17 cellular contexts compared by ENCODE assay signal in the genomic region with DNA sequence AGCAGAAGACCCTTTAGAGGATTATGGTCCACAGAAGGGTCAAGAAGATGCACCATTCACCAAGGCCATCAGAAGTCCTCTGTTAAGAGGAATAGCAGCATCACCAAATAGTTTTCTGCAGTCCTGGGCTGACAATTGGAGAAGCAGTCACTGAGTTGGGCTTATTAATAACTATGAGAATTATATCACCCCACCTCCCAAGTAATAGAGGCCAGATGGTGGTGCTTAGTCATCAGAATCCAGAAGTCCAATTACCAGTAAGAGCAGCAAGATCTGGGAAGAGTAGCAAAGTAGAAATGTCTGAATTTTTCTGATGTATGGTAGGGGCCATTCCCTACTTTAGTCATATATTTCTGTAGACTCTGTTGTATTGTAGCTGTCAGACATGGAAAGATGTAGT. TPM values are rescaled to one million over a fixed set of nuclear protein-coding genes. Genes with fewer than 3 reads are reported as not detected.
"Had no signal": no experiment of that assay in that cellular context is flagged by ENCODE, and none has a peak within 500 bp of the region (broad histone marks: within the 10 kb centered on the region; RNA-seq: fewer than 3 reads in every experiment).

No MANE protein-coding gene starts in this region.

- H3K4me1 ChIP-seq: breast epithelium had no signal

- H3K27ac ChIP-seq: breast epithelium, gastrocnemius medialis, psoas muscle had no signal

- H3K27me3 ChIP-seq: breast epithelium, gastrocnemius medialis had no signal

- H3K4me3 ChIP-seq: breast epithelium, gastrocnemius medialis, psoas muscle had no signal

- H3K9me3 ChIP-seq: breast epithelium, gastrocnemius medialis, psoas muscle had no signal

- FAIRE-seq: kidney had no signal

- DNase-seq: activated CD8-positive, alpha-beta memory T cell treated with anti-CD3 and anti-CD28 coated beads, Interleukin-2, amount 50 U/mL, for 4 hours; activated CD8-positive, alpha-beta T cell treated with anti-CD3 and anti-CD28 coated beads for 36 hours; activated gamma-delta T cell treated with Interleukin-2 at 50 U/mL for 16 hours; activated naive CD8-positive, alpha-beta T cell treated with anti-CD3 and anti-CD28 coated beads for 36 hours; activated T-cell treated with anti-CD3 and anti-CD28 coated beads, Interleukin-2, amount 50 U/mL, for 72 hours; aorta; dermis blood vessel endothelial cell; gastrocnemius medialis; kidney; left ventricle myocardium superior; psoas muscle; stimulated activated CD4-positive, alpha-beta T cell treated with anti-CD3 and anti-CD28 coated beads, Interleukin-2, amount 100 ng/mL, for 24 hours; stimulated activated naive B cell treated with anti-CD40 and anti-IgM and Interleukin-4, amounts not matched to agents 10 μg/mL and 1 μg/mL and 100 μg/mL, for 72 hours; T-helper 9 cell had no signal

- H3K36me3 ChIP-seq: breast epithelium, gastrocnemius medialis had no signal

- ATAC-seq: activated CD8-positive, alpha-beta T cell treated with anti-CD3 and anti-CD28 coated beads for 36 hours; activated T-cell treated with anti-CD3 and anti-CD28 coated beads, Interleukin-2, amount 50 U/mL, for 72 hours; gastrocnemius medialis; left ventricle myocardium superior; psoas muscle; sciatic nerve; stimulated activated naive B cell treated with anti-CD40 and anti-IgM and Interleukin-4, amounts not matched to agents 10 μg/mL and 1 μg/mL and 100 μg/mL, for 72 hours had no signal

RNA-seq across cellular contexts. Expression of a gene that starts 34.0 kb away (rescaled TPM):
- total RNA-seq: activated CD8-positive, alpha-beta T cell treated with anti-CD3 and anti-CD28 coated beads for 36 hours; activated naive CD8-positive, alpha-beta T cell treated with anti-CD3 and anti-CD28 coated beads for 36 hours; dermis blood vessel endothelial cell had no signal
- polyA plus RNA-seq: neural cell had no signal
